Comparison of ENCODE assay signal across 20 cellular contexts in the genomic region with DNA sequence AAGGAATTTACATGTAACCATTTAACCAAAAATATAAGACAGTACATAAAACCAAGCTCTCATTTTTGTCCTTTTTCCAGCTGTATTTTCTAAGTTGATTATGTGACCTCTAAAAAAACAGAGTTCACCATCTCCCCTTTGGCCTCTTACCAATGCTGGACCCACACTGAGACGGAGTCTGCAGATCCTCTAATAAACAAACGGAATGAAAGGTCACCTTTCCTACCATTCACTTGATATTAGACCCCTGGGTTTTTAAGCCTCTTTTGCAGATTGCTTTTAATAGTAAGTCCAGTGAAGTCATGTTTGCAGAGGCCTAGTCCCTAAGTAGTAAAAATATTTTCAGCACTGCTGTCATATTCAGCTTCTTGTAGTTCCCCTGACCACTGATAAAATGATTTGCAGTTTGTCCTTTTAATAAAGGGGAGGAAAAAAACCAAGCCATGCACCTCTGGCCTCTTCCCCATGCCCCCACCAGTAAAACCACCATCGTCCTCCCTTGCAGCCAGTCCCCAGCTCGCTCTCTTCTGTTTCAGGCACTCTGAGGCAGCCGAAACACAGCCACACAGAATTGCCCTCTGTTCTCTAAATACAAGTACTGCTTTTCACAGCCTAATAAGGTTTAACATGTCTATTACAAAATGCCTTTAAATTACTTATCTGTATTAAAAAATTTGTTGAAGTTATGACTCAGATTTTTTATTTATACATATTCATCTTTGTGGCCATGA.
A peak's percentile ranks its signal among the peaks of the same experiment; 100 is the strongest.
DNase-seq lines count a peak whose midpoint lies in the region; ATAC-seq and TF ChIP-seq lines count a peak whose summit lies in the region.
"Had no signal": no experiment of that assay in that cellular context is flagged by ENCODE, and none has a peak within 500 bp of the region (broad histone marks: within the 10 kb centered on the region; RNA-seq: fewer than 3 reads in every experiment).

No MANE protein-coding gene starts in this region.

- intact Hi-C loops in CD4-positive, alpha-beta T cell (cut with DNase I, micrococcal nuclease): no loop called here

- DNase-seq in CD4-positive, alpha-beta T cell: no peak
- DNase-seq in NCI-H2227 (lab: John Stamatoyannopoulos, UW; ENCODE audit: unreplicated experiment) (peak; percentile 42), fibroblast of villous mesenchyme (ENCODE audit: low read depth) (peak; percentile 8), nephron progenitor cell (peak; percentile 14), activated gamma-delta T cell (lab: John Stamatoyannopoulos, UW) (no peak), HuH-7 (ENCODE audit: low spot score) (no peak), NOMO-1 treated with dmso at 0.1 percent for 144 hours (lab: John Stamatoyannopoulos, UW; ENCODE audit: unreplicated experiment) (no peak)
- DNase-seq: activated CD4-positive, alpha-beta T cell treated with anti-CD3 and anti-CD28 coated beads, Interleukin-2, amount 50 U/mL, for 48 hours; COR-L47; esophagus squamous epithelium; heart left ventricle; islet precursor cell; MM.1S; NCI-H187; NCI-H446 treated with DMSO at 0.1 percent for 48 hours; occipital lobe; OCI-M1; testis had no signal

- CTCF ChIA-PET in CD4-positive, alpha-beta T cell (lab: Charles Lee): no interaction called here

- peaks cover 8% of the 10 kb centered on the region for H3K9me3 Mint-ChIP-seq in CD4-positive, alpha-beta T cell
- H3K9me3 Mint-ChIP-seq in nephron progenitor cell: peaks cover 5% of the 10 kb centered on the region

- H3K36me3 Mint-ChIP-seq in CD4-positive, alpha-beta T cell (ENCODE audit: low read depth): peaks cover 13% of the 10 kb centered on the region
- H3K36me3 Mint-ChIP-seq in nephron progenitor cell (ENCODE audit: low read depth): peaks cover 6% of the 10 kb centered on the region

- no peak overlapping the region for H3K27ac ChIP-seq in CD4-positive, alpha-beta T cell (ENCODE audit: low read depth, low read length)
- H3K27ac ChIP-seq: esophagus squamous epithelium, SJSA1, testis had no signal

- H3K27ac Mint-ChIP-seq in CD4-positive, alpha-beta T cell: peak overlapping the region; percentile 67
- H3K27ac Mint-ChIP-seq in nephron progenitor cell: peak overlapping the region; percentile 97

- no peak for ATAC-seq in CD4-positive, alpha-beta T cell (ENCODE audit: poor library complexity)
- no peak for ATAC-seq in GM18909 (IDR thresholded peaks at IDR 0.05; ENCODE audit: poor library complexity, unreplicated experiment)

- no peaks in the 10 kb centered on the region for H3K27me3 ChIP-seq in CD4-positive, alpha-beta T cell (ENCODE audit: control insufficient read depth, insufficient read depth, low read length)
- H3K27me3 ChIP-seq: esophagus squamous epithelium, heart left ventricle, SJSA1, testis had no signal

- no peak overlapping the region for H3K4me3 Mint-ChIP-seq in CD4-positive, alpha-beta T cell
- H3K4me3 Mint-ChIP-seq in nephron progenitor cell: peak overlapping the region; percentile 47

- peaks cover 60% of the 10 kb centered on the region for H3K4me1 Mint-ChIP-seq in CD4-positive, alpha-beta T cell (ENCODE audit: low read depth)
- peaks cover 55% of the 10 kb centered on the region for H3K4me1 Mint-ChIP-seq in nephron progenitor cell

- no peaks in the 10 kb centered on the region for H3K9me3 ChIP-seq in CD4-positive, alpha-beta T cell (ENCODE audit: control insufficient read depth, low read length)
- H3K9me3 ChIP-seq: esophagus squamous epithelium, heart left ventricle, SJSA1, testis had no signal

- POLR2A ChIA-PET in CD4-positive, alpha-beta T cell (lab: Charles Lee): no interaction called here

- TF ChIP-seq CTCF in CD4-positive, alpha-beta T cell (IDR thresholded peaks at IDR 0.05): no peak
- TF ChIP-seq CTCF in fibroblast of villous mesenchyme (IDR thresholded peaks at IDR 0.05; ENCODE audit: insufficient read depth, low read depth, low read length): no peak
- TF ChIP-seq CTCF in nephron progenitor cell (IDR thresholded peaks at IDR 0.05): no peak

- no peak overlapping the region for H3K4me3 ChIP-seq in fibroblast of villous mesenchyme (ENCODE audit: low read depth, low read length)
- H3K4me3 ChIP-seq: esophagus squamous epithelium, heart left ventricle, SJSA1, testis had no signal

- H3K27me3 Mint-ChIP-seq in CD4-positive, alpha-beta T cell: no peaks in the 10 kb centered on the region
- no peaks in the 10 kb centered on the region for H3K27me3 Mint-ChIP-seq in nephron progenitor cell (ENCODE audit: low read depth, poor library complexity)

Comparison
In these comparisons a context has a peak if more than half of its experiments do, and no peak if none do; other contexts are left out.
1. DNase-seq: peak in NCI-H2227 (single experiment), fibroblast of villous mesenchyme (single experiment) and nephron progenitor cell (single experiment); none in CD4-positive, alpha-beta T cell (0 of 10), activated gamma-delta T cell (single experiment), HuH-7 (single experiment) and NOMO-1 treated with dmso at 0.1 percent for 144 hours (single experiment).